23 cellular contexts compared by ENCODE assay signal in genomic region chr2:130846233-130846632, GRCh38. TPM values are rescaled to one million over a fixed set of nuclear protein-coding genes. Genes with fewer than 3 reads are reported as not detected.
"Had no signal": no experiment of that assay in that cellular context is flagged by ENCODE, and none has a peak within 500 bp of the region (broad histone marks: within the 10 kb centered on the region; RNA-seq: fewer than 3 reads in every experiment).

No MANE protein-coding gene starts in this region.

- ATAC-seq: gastrocnemius medialis, left cardiac atrium, left ventricle myocardium superior, mucosa of descending colon, right cardiac atrium had no signal

- H3K4me1 ChIP-seq: tibial nerve had no signal

- H3K27me3 ChIP-seq: gastrocnemius medialis, tibial nerve had no signal

- H3K27ac ChIP-seq: coronary artery, gastrocnemius medialis, tibial nerve, VCaP had no signal

- H3K27ac Mint-ChIP-seq: activated T-cell treated with anti-CD3 and anti-CD28 coated beads, Interleukin-2, amount 50 U/mL, for 24 hours had no signal

- H3K4me3 Mint-ChIP-seq: activated T-cell treated with anti-CD3 and anti-CD28 coated beads, Interleukin-2, amount 50 U/mL, for 24 hours; nephron progenitor cell had no signal

- H3K9me3 Mint-ChIP-seq: activated T-cell treated with anti-CD3 and anti-CD28 coated beads, Interleukin-2, amount 50 U/mL, for 24 hours; nephron progenitor cell had no signal

- H3K9me3 ChIP-seq: gastrocnemius medialis, mucosa of descending colon, tibial nerve had no signal

- H3K4me3 ChIP-seq: coronary artery, dorsolateral prefrontal cortex, gastrocnemius medialis, mucosa of descending colon, tibial nerve had no signal

- DNase-seq: activated CD4-positive, alpha-beta T cell treated with anti-CD3 and anti-CD28 coated beads for 48 hours; activated CD4-positive, alpha-beta T cell treated with anti-CD3 and anti-CD28 coated beads, Interleukin-2, amount 50 U/mL, for 48 hours; activated CD8-positive, alpha-beta memory T cell treated with anti-CD3 and anti-CD28 coated beads, Interleukin-2, amount 50 U/mL, for 48 hours; activated gamma-delta T cell treated with Interleukin-2 at 50 U/mL for 16 hours; activated naive CD4-positive, alpha-beta T cell treated with anti-CD3 and anti-CD28 coated beads, Interleukin-2, amount 50 U/mL, for 16 hours; activated T-cell treated with anti-CD3 and anti-CD28 coated beads, Interleukin-2, amount 50 U/mL, for 24 hours; amniotic stem cell; dorsolateral prefrontal cortex; effector memory CD4-positive, alpha-beta T cell; gastrocnemius medialis; glutamatergic neuron; left cardiac atrium; left ventricle myocardium superior; nephron progenitor cell; occipital lobe; stimulated activated CD4-positive, alpha-beta T cell treated with anti-CD3 and anti-CD28 coated beads, Interleukin-15, amount 100 ng/mL, for 24 hours; stimulated activated naive CD4-positive, alpha-beta T cell had no signal

- H3K36me3 ChIP-seq: gastrocnemius medialis, tibial nerve had no signal

RNA-seq across cellular contexts. Expression of gene ARHGEF4, which starts 9.5 kb away (rescaled TPM):
- total RNA-seq: pulmonary artery endothelial cell had no signal
